In the genomic region with DNA sequence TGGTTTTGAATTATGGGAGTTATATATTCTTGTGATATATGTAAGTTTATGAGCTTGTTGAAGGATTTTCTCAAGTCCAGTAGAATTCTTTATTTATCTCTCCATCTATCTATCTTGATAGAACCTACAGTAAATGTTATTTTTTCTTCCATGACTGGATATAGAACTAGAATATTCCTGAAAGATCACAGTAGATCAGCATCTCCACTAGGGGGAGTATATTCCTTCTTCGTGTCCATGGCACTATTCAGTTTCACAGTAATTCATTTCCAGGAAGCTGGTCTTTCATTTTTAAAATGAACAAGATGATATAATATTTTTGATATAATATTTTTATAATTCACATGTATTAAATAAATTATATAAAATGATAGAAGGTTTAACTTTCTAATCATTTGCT, we compare ENCODE assay signal across 9 cellular contexts. TPM values are rescaled to one million over a fixed set of nuclear protein-coding genes. Genes with fewer than 3 reads are reported as not detected.
DNase-seq lines count a peak whose midpoint lies in the region; TF ChIP-seq lines count a peak whose summit lies in the region.
"Had no signal": no experiment of that assay in that cellular context is flagged by ENCODE, and none has a peak within 500 bp of the region (broad histone marks: within the 10 kb centered on the region; RNA-seq: fewer than 3 reads in every experiment).

No MANE protein-coding gene starts in this region.

- TF ChIP-seq POLR2A in vagina (IDR thresholded peaks at IDR 0.05) = no peak

- no peak overlapping the region for H3K4ac ChIP-seq in neuronal stem cell (ENCODE audit: low read length)

- no peak overlapping the region for H3K4me3 Mint-ChIP-seq in glutamatergic neuron (ENCODE audit: unreplicated experiment)
- H3K4me3 Mint-ChIP-seq: naive thymus-derived CD4-positive, alpha-beta T cell had no signal

- H2BK15ac ChIP-seq in neuronal stem cell (ENCODE audit: low read length) = no peak overlapping the region

- H2BK12ac ChIP-seq in neuronal stem cell (ENCODE audit: low read length) = no peak overlapping the region

- H3K4me3 ChIP-seq in BE2C (ENCODE audit: low read depth, low read length) = no peak overlapping the region
- H3K4me3 ChIP-seq in Jurkat, Clone E6-1 (ENCODE audit: low read length) = no peak overlapping the region
- no peak overlapping the region for H3K4me3 ChIP-seq in vagina
- no peak overlapping the region for H3K4me3 ChIP-seq in neuronal stem cell (ENCODE audit: low read length in 2 of 2)

- peaks cover 1% of the 10 kb centered on the region for H3K9me3 Mint-ChIP-seq in glutamatergic neuron (ENCODE audit: unreplicated experiment)

- H3K36me3 ChIP-seq in BE2C (no peaks in the 10 kb centered on the region), vagina (no peaks in the 10 kb centered on the region), neuronal stem cell (replicated peaks in 1 of 2; ENCODE audit: control insufficient read depth in 2 of 2, insufficient read depth in 2 of 2, low read length in 2 of 2) (no peaks in the 10 kb centered on the region)

- H2AK5ac ChIP-seq in neuronal stem cell (ENCODE audit: low read depth, low read length) = no peak overlapping the region

- H2AFZ ChIP-seq in neuronal stem cell (ENCODE audit: low read length) = no peak overlapping the region

- H4K8ac ChIP-seq in neuronal stem cell (ENCODE audit: low read depth, low read length) = no peak overlapping the region

- TF ChIP-seq CTCF in BE2C (IDR thresholded peaks at IDR 0.05; ENCODE audit: low read depth, low read length) (peak; percentile 79), glutamatergic neuron (IDR thresholded peaks at IDR 0.05; ENCODE audit: partially characterized antibody, unreplicated experiment) (peak; percentile 85), vagina (IDR thresholded peaks at IDR 0.05) (no peak)

- H3K9me3 ChIP-seq in BE2C (no peaks in the 10 kb centered on the region), vagina (no peaks in the 10 kb centered on the region), neuronal stem cell (replicated peaks in 1 of 2; ENCODE audit: control insufficient read depth in 2 of 2, insufficient read depth in 1 of 2, low read depth in 1 of 2, low read length in 2 of 2) (no peaks in the 10 kb centered on the region)

- no peak overlapping the region for H3K23ac ChIP-seq in neuronal stem cell (ENCODE audit: low read depth, low read length, poor library complexity)

- H2BK120ac ChIP-seq in neuronal stem cell (ENCODE audit: low read depth, low read length) = no peak overlapping the region

- no peak overlapping the region for H4K91ac ChIP-seq in neuronal stem cell (ENCODE audit: low read depth, low read length, poor library complexity)

- H3K14ac ChIP-seq in neuronal stem cell (ENCODE audit: low read length) = no peak overlapping the region

- H3K9ac ChIP-seq in neuronal stem cell (ENCODE audit: low read depth, low read length, poor library complexity) = no peak overlapping the region

- no CpG with 5 or more reads among the region's 1 CpG for WGBS in neuronal stem cell (ENCODE audit: extremely low coverage in 2 of 2, insufficient read length in 2 of 2, insufficient replicate concordance in 1 of 2), 2 donors

- H3K4me2 ChIP-seq in neuronal stem cell (ENCODE audit: insufficient read depth, low read length, poor library complexity, severe bottlenecking) = no peak overlapping the region

- H3K27ac Mint-ChIP-seq in glutamatergic neuron (ENCODE audit: unreplicated experiment) = no peak overlapping the region
- H3K27ac Mint-ChIP-seq: naive thymus-derived CD4-positive, alpha-beta T cell had no signal

- no peak overlapping the region for H3K18ac ChIP-seq in neuronal stem cell (ENCODE audit: low read length)

- no peaks in the 10 kb centered on the region for H3K36me3 Mint-ChIP-seq in glutamatergic neuron (ENCODE audit: unreplicated experiment)
- H3K36me3 Mint-ChIP-seq: naive thymus-derived CD4-positive, alpha-beta T cell had no signal

- no peak overlapping the region for H2BK5ac ChIP-seq in neuronal stem cell (ENCODE audit: low read length)

- no peak overlapping the region for H3K27ac ChIP-seq in vagina
- H3K27ac ChIP-seq in neuronal stem cell (replicated peaks; ENCODE audit: low read length) = no peak overlapping the region

- no peaks in the 10 kb centered on the region for H3K27me3 ChIP-seq in BE2C
- no peaks in the 10 kb centered on the region for H3K27me3 ChIP-seq in vagina
- H3K27me3 ChIP-seq in neuronal stem cell (ENCODE audit: control insufficient read depth in 3 of 3, insufficient read depth in 3 of 3, low read depth in 1 of 3, low read length in 3 of 3) = no peaks in the 10 kb centered on the region

- intact Hi-C loops in vagina (cut with DNase I) = no loop called here

- DNase-seq in BE2C (no peak), RKO (ENCODE audit: low spot score) (peak; percentile 65), glutamatergic neuron (no peak), vagina (ENCODE audit: extremely low spot score in 2 of 2) (no peak), T-helper 9 cell (no peak), neuronal stem cell (ENCODE audit: low spot score) (no peak), HCEC 1CT (no peak)
- peak; percentile 50 for DNase-seq in Jurkat, Clone E6-1 (ENCODE audit: low read depth, low spot score)

- no peaks in the 10 kb centered on the region for H3K27me3 Mint-ChIP-seq in glutamatergic neuron (ENCODE audit: unreplicated experiment)
- H3K27me3 Mint-ChIP-seq: naive thymus-derived CD4-positive, alpha-beta T cell had no signal

- no peaks in the 10 kb centered on the region for H3K79me1 ChIP-seq in neuronal stem cell (ENCODE audit: low read depth, low read length)

- no peaks in the 10 kb centered on the region for H3K4me1 Mint-ChIP-seq in glutamatergic neuron (ENCODE audit: low read depth, unreplicated experiment)
- H3K4me1 Mint-ChIP-seq: naive thymus-derived CD4-positive, alpha-beta T cell had no signal

- H3K4me1 ChIP-seq in BE2C = no peaks in the 10 kb centered on the region
- no peaks in the 10 kb centered on the region for H3K4me1 ChIP-seq in vagina
- H3K4me1 ChIP-seq in neuronal stem cell (ENCODE audit: control insufficient read depth in 2 of 2, insufficient read depth in 1 of 2, low read depth in 1 of 2, low read length in 2 of 2) = no peaks in the 10 kb centered on the region

RNA-seq across cellular contexts. Expression of a gene that starts 18.8 kb away (rescaled TPM):
- 2.1 TPM for polyA plus RNA-seq in BE2C (2012; ENCODE audit: insufficient read depth, insufficient read length, low read depth)
- polyA plus RNA-seq in Jurkat, Clone E6-1 (2012; ENCODE audit: insufficient read depth, insufficient read length) = not detected
- not detected for total RNA-seq in glutamatergic neuron (ENCODE audit: unreplicated experiment)
- total RNA-seq in vagina = not detected
- not detected for polyA plus RNA-seq in neuronal stem cell (2013, experiment 1 of 2)
- not detected for polyA plus RNA-seq in neuronal stem cell (2013, experiment 2 of 2)
- total RNA-seq: naive thymus-derived CD4-positive, alpha-beta T cell had no signal
- polyA plus RNA-seq: naive thymus-derived CD4-positive, alpha-beta T cell had no signal

Comparison
In these comparisons a context has a peak if more than half of its experiments do, and no peak if none do; other contexts are left out.
1. DNase-seq: peak in Jurkat, Clone E6-1 (single experiment) and RKO (single experiment); none in BE2C (single experiment), glutamatergic neuron (single experiment), vagina (0 of 2), T-helper 9 cell (single experiment), neuronal stem cell (single experiment) and HCEC 1CT (single experiment).
2. CTCF ChIP-seq: peak in BE2C (single experiment) and glutamatergic neuron (single experiment); none in vagina (0 of 3).